In the genomic region with DNA sequence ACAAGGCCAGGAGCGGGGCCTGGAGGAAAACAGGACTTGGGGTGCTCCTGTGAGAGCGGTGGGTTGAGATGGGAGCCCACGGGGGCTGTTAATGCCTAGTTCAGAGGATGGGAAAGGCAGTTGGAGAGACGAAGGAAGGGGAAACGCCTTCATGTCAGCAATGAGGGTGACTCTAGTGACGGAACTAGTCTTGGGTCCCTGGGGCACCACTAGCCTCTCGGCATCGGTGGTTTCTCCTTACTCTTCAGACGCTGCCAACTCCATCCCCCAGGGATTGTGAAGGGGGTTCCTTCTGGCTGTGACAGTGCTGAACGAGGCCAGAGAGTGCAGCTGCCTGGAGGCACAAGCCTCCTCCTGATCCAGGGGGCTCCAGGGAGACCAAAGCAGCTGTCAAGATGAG, we compare ENCODE assay signal across 6 cellular contexts. TPM values are rescaled to one million over a fixed set of nuclear protein-coding genes. Genes with fewer than 3 reads are reported as not detected.
DNase-seq lines count a peak whose midpoint lies in the region; ATAC-seq and TF ChIP-seq lines count a peak whose summit lies in the region.

No MANE protein-coding gene starts in this region.

- H3K9me3 Mint-ChIP-seq in activated naive CD4-positive, alpha-beta T cell treated with anti-CD3 and anti-CD28 coated beads for 36 hours: no peaks in the 10 kb centered on the region
- H3K9me3 Mint-ChIP-seq in type B pancreatic cell: no peaks in the 10 kb centered on the region

- peaks cover 3% of the 10 kb centered on the region for H3K36me3 Mint-ChIP-seq in activated naive CD4-positive, alpha-beta T cell treated with anti-CD3 and anti-CD28 coated beads for 36 hours (ENCODE audit: low read depth)
- H3K36me3 Mint-ChIP-seq in type B pancreatic cell: peaks cover 5% of the 10 kb centered on the region

- intact Hi-C loops in activated naive CD4-positive, alpha-beta T cell treated with anti-CD3 and anti-CD28 coated beads for 36 hours (cut with micrococcal nuclease): loop anchor here (1.0 kb wide), 2 partner anchors 43 to 79 kb away; no protein-coding TSS in a partner anchor
- intact Hi-C loops in left cardiac atrium (cut with DNase I): loop anchor here (5.0 to 10.0 kb wide), 2 partner anchors 81 to 83 kb away; a partner anchor contains a TSS

- CTCF ChIA-PET in activated naive CD4-positive, alpha-beta T cell treated with anti-CD3 and anti-CD28 coated beads for 36 hours (lab: Charles Lee): interaction anchor here (1.2 to 2.0 kb wide), 2 partner anchors 18 to 85 kb away, joined by 4 to 5 read pairs; a partner anchor contains a TSS

- peak overlapping the region; percentile 88 for H3K4me3 Mint-ChIP-seq in activated naive CD4-positive, alpha-beta T cell treated with anti-CD3 and anti-CD28 coated beads for 36 hours
- H3K4me3 Mint-ChIP-seq in type B pancreatic cell: peak overlapping the region; percentile 88

- peak overlapping the region; percentile 92 for H3K27ac Mint-ChIP-seq in activated naive CD4-positive, alpha-beta T cell treated with anti-CD3 and anti-CD28 coated beads for 36 hours
- peak overlapping the region; percentile 70 for H3K27ac Mint-ChIP-seq in type B pancreatic cell

- TF ChIP-seq CTCF in type B pancreatic cell (conservative IDR thresholded peaks at IDR 0.05): no peak

- ATAC-seq in left cardiac atrium (peak; percentile 10 to 22), GM19324 (IDR thresholded peaks at IDR 0.05; ENCODE audit: low FRiP score, unreplicated experiment) (no peak)

- DNase-seq in activated naive CD4-positive, alpha-beta T cell treated with anti-CD3 and anti-CD28 coated beads for 36 hours: no peak
- DNase-seq in activated naive CD4-positive, alpha-beta T cell (lab: John Stamatoyannopoulos, UW): no peak
- DNase-seq in left cardiac atrium (no peak), type B pancreatic cell (ENCODE audit: extremely low spot score, unreplicated experiment) (no peak), foreskin melanocyte (no peak)

- no peaks in the 10 kb centered on the region for H3K27me3 Mint-ChIP-seq in activated naive CD4-positive, alpha-beta T cell treated with anti-CD3 and anti-CD28 coated beads for 36 hours (ENCODE audit: low read depth)
- H3K27me3 Mint-ChIP-seq in type B pancreatic cell: no peaks in the 10 kb centered on the region

- H3K4me1 Mint-ChIP-seq in activated naive CD4-positive, alpha-beta T cell treated with anti-CD3 and anti-CD28 coated beads for 36 hours (ENCODE audit: low read depth): peaks cover 29% of the 10 kb centered on the region
- H3K4me1 Mint-ChIP-seq in type B pancreatic cell (ENCODE audit: unreplicated experiment): peaks cover 23% of the 10 kb centered on the region

RNA-seq across cellular contexts. Expression of a gene that starts 0.7 kb away (rescaled TPM):
- 10 to 100 TPM; 79.1 to 79.5 TPM for total RNA-seq in activated naive CD4-positive, alpha-beta T cell treated with anti-CD3 and anti-CD28 coated beads for 36 hours
- total RNA-seq in left cardiac atrium (10 to 100 TPM; 35.5 to 46.1 TPM), type B pancreatic cell (ENCODE audit: low replicate concordance) (26.3 and 35.6 TPM in 2 replicates)

RNA-seq across cellular contexts. Expression of a gene that starts 9.2 kb away (rescaled TPM):
- total RNA-seq in activated naive CD4-positive, alpha-beta T cell treated with anti-CD3 and anti-CD28 coated beads for 36 hours: under 1 TPM; 0.21 to 0.54 TPM
- 1 to 10 TPM; 1.8 to 2.6 TPM for total RNA-seq in left cardiac atrium
- total RNA-seq in type B pancreatic cell (ENCODE audit: low replicate concordance): 0.72 and 0.86 TPM in 2 replicates

RNA-seq across cellular contexts. Expression of a gene that starts 9.6 kb away (rescaled TPM):
- total RNA-seq in activated naive CD4-positive, alpha-beta T cell treated with anti-CD3 and anti-CD28 coated beads for 36 hours: 10 to 100 TPM; 30.5 to 31.1 TPM
- 100 to 1,000 TPM; 405 to 447 TPM for total RNA-seq in left cardiac atrium
- total RNA-seq in type B pancreatic cell (ENCODE audit: low replicate concordance): 102 and 130 TPM in 2 replicates

RNA-seq across cellular contexts. Expression of a gene that starts 20.6 kb away (rescaled TPM):
- total RNA-seq in activated naive CD4-positive, alpha-beta T cell treated with anti-CD3 and anti-CD28 coated beads for 36 hours: 10 to 100 TPM; 68.6 to 70.2 TPM
- 100 to 1,000 TPM; 113 to 128 TPM for total RNA-seq in left cardiac atrium
- 60.5 and 73.1 TPM in 2 replicates for total RNA-seq in type B pancreatic cell (ENCODE audit: low replicate concordance)

RNA-seq across cellular contexts. Expression of a gene that starts 37.2 kb away (rescaled TPM):
- 10 to 100 TPM; 26.7 to 28.9 TPM for total RNA-seq in activated naive CD4-positive, alpha-beta T cell treated with anti-CD3 and anti-CD28 coated beads for 36 hours
- 100 to 1,000 TPM; 149 to 228 TPM for total RNA-seq in left cardiac atrium
- 4.8 and 24.0 TPM in 2 replicates for total RNA-seq in type B pancreatic cell (ENCODE audit: low replicate concordance)
